In genomic region chr14:101577221-101577909, GRCh38 we compare ENCODE assay signal across 19 cellular contexts. TPM values are rescaled to one million over a fixed set of nuclear protein-coding genes. Genes with fewer than 3 reads are reported as not detected.
DNase-seq lines count a peak whose midpoint lies in the region; ATAC-seq, FAIRE-seq and TF ChIP-seq lines count a peak whose summit lies in the region.
"Had no signal": no experiment of that assay in that cellular context is flagged by ENCODE, and none has a peak within 500 bp of the region (broad histone marks: within the 10 kb centered on the region; RNA-seq: fewer than 3 reads in every experiment).

No MANE protein-coding gene starts in this region.

- CTCF ChIA-PET in IMR-90 (lab: Yijun Ruan, JAX), result no interaction called here
- CTCF ChIA-PET in Panc1 (lab: Charles Lee), result no interaction called here

- H2BK5ac ChIP-seq in IMR-90 (ENCODE audit: low read depth, low read length, poor library complexity, severe bottlenecking), result no peak overlapping the region

- no peak overlapping the region for H3K27ac Mint-ChIP-seq in CD14-positive monocyte
- H3K27ac Mint-ChIP-seq: CD4-positive, alpha-beta T cell had no signal

- H2BK120ac ChIP-seq in IMR-90 (ENCODE audit: low read depth, low read length), result no peak overlapping the region

- H3K27ac ChIP-seq in IMR-90 (ENCODE audit: insufficient read depth, low read length), result no peak overlapping the region
- H3K27ac ChIP-seq in Panc1 (ENCODE audit: low read length), result no peak overlapping the region
- H3K27ac ChIP-seq: GM23248 had no signal

- H3K4me3 Mint-ChIP-seq in CD14-positive monocyte, result no peak overlapping the region
- H3K4me3 Mint-ChIP-seq: CD4-positive, alpha-beta T cell had no signal

- intact Hi-C loops in IMR-90 (cut with micrococcal nuclease), result no loop called here
- intact Hi-C loops in Panc1 (cut with micrococcal nuclease; ENCODE audit: unreplicated experiment), result no loop called here
- intact Hi-C loops in mucosa of descending colon (cut with DNase I, micrococcal nuclease), result no loop called here
- intact Hi-C loops in CD14-positive monocyte (cut with micrococcal nuclease), result no loop called here

- H4K5ac ChIP-seq in IMR-90 (ENCODE audit: low read depth, low read length), result no peak overlapping the region

- TF ChIP-seq RAD21 in IMR-90 (IDR thresholded peaks at IDR 0.05; ENCODE audit: low read length), result no peak

- no peak for TF ChIP-seq POLR2A in IMR-90 (IDR thresholded peaks at IDR 0.05; ENCODE audit: low read depth, low read length)

- H3K27me3 ChIP-seq in IMR-90 (ENCODE audit: control insufficient read depth, insufficient read depth, low read length) (peaks cover 37% of the 10 kb centered on the region), Panc1 (ENCODE audit: control insufficient read depth, insufficient read depth, low read length) (no peaks in the 10 kb centered on the region)
- H3K27me3 ChIP-seq: BE2C had no signal

- ATAC-seq in IMR-90 (ENCODE audit: low read depth) (no peak), Panc1 (0 out of 2 replicates have a peak, but pooled peaks have one; percentile 26), mucosa of descending colon (no peak), HG03097 (IDR thresholded peaks at IDR 0.05; ENCODE audit: low FRiP score, unreplicated experiment) (no peak)
- ATAC-seq: HepG2 had no signal

- peak overlapping the region; percentile 35 for H2AK9ac ChIP-seq in IMR-90 (replicated peaks; ENCODE audit: low read depth, low read length, poor library complexity)

- H3K36me3 Mint-ChIP-seq in CD14-positive monocyte, result no peaks in the 10 kb centered on the region

- in situ Hi-C loops in IMR-90 (cut with MboI; ENCODE audit: low sequenced_read_pairs), result no loop called here
- in situ Hi-C loops in Panc1 (cut with HindIII; ENCODE audit: low pct_unique_long_range_greater_than_20kb, low sequenced_read_pairs), result no loop called here

- dilution Hi-C loops in IMR-90 (cut with HindIII; ENCODE audit: low sequenced_read_pairs, unreplicated experiment), result no loop called here

- no peaks in the 10 kb centered on the region for H3K9me1 ChIP-seq in IMR-90 (ENCODE audit: insufficient read depth, low read length)

- no peaks in the 10 kb centered on the region for H3K4me1 ChIP-seq in IMR-90 (ENCODE audit: control insufficient read depth, insufficient read depth, low read length)
- no peaks in the 10 kb centered on the region for H3K4me1 ChIP-seq in Panc1 (ENCODE audit: control insufficient read depth, insufficient read depth, low read length)
- H3K4me1 ChIP-seq in mucosa of descending colon (ENCODE audit: low read depth), result no peaks in the 10 kb centered on the region
- H3K4me1 ChIP-seq: BE2C, Caco-2, HAP-1 had no signal

- no peak overlapping the region for H2BK20ac ChIP-seq in IMR-90 (ENCODE audit: low read depth, low read length)

- H2AFZ ChIP-seq in IMR-90 (replicated peaks; ENCODE audit: low read length, poor library complexity), result no peak overlapping the region
- H2AFZ ChIP-seq: GM23248 had no signal

- no peak overlapping the region for H2BK15ac ChIP-seq in IMR-90 (ENCODE audit: low read depth, low read length)

- H3K36me3 ChIP-seq in IMR-90 (ENCODE audit: control insufficient read depth, insufficient read depth, low read length) (no peaks in the 10 kb centered on the region), Panc1 (ENCODE audit: control insufficient read depth, insufficient read depth, low read length) (no peaks in the 10 kb centered on the region), mucosa of descending colon (ENCODE audit: low read depth) (no peaks in the 10 kb centered on the region)
- H3K36me3 ChIP-seq: BE2C, HAP-1 had no signal

- no peak for TF ChIP-seq CTCF in IMR-90 (conservative IDR thresholded peaks at IDR 0.05; ENCODE audit: low read depth, low read length)
- TF ChIP-seq CTCF in Panc1 (IDR thresholded peaks at IDR 0.05), result no peak
- TF ChIP-seq CTCF in mucosa of descending colon (IDR thresholded peaks at IDR 0.05), result no peak
- TF ChIP-seq CTCF in CD14-positive monocyte (IDR thresholded peaks at IDR 0.05), result no peak

- H3K4me3 ChIP-seq in IMR-90 (ENCODE audit: insufficient read depth, low read depth, low read length) (no peak overlapping the region), Panc1 (ENCODE audit: low read depth in 2 of 2, low read length in 2 of 2) (no peak overlapping the region), mucosa of descending colon (no peak overlapping the region)
- H3K4me3 ChIP-seq: GM23248, HAP-1 had no signal

- BruUV-seq in IMR-90 (replicated peaks; lab: Mats Ljungman, UMichigan), result no TSS peak
- BruUV-seq in Panc1 (replicated peaks; lab: Mats Ljungman, UMichigan), result no TSS peak

- no peak overlapping the region for H3K9ac ChIP-seq in IMR-90 (ENCODE audit: low read depth, low read length)
- H3K9ac ChIP-seq: GM23248 had no signal

- H3K9me3 ChIP-seq in IMR-90 (ENCODE audit: control insufficient read depth, insufficient read depth, low read length), result no peaks in the 10 kb centered on the region
- no peaks in the 10 kb centered on the region for H3K9me3 ChIP-seq in Panc1 (ENCODE audit: control insufficient read depth, insufficient read depth, low read depth, low read length)
- H3K9me3 ChIP-seq in mucosa of descending colon, result no peaks in the 10 kb centered on the region
- H3K9me3 ChIP-seq: BE2C, Caco-2, HAP-1 had no signal

- H4K8ac ChIP-seq in IMR-90 (ENCODE audit: low read depth in 2 of 2, low read length in 2 of 2), result no peak overlapping the region

- no peak overlapping the region for H3K4ac ChIP-seq in IMR-90 (ENCODE audit: low read depth, low read length)

- no peaks in the 10 kb centered on the region for H3K9me3 Mint-ChIP-seq in CD14-positive monocyte
- H3K9me3 Mint-ChIP-seq: CD4-positive, alpha-beta T cell had no signal

- POLR2A ChIA-PET in IMR-90 (lab: Charles Lee; ENCODE audit: unreplicated experiment) (no interaction called here), Panc1 (lab: Charles Lee) (no interaction called here)

- no peak overlapping the region for H2AK5ac ChIP-seq in IMR-90 (ENCODE audit: low read depth, low read length)

- no peaks in the 10 kb centered on the region for H4K20me1 ChIP-seq in IMR-90 (ENCODE audit: insufficient read depth, low read length)

- no peaks in the 10 kb centered on the region for H3K79me1 ChIP-seq in IMR-90 (ENCODE audit: low read depth in 1 of 2, low read length in 2 of 2)

- no peak overlapping the region for H3K56ac ChIP-seq in IMR-90 (ENCODE audit: extremely low read depth, insufficient read depth, low read length)

- H3K4me1 Mint-ChIP-seq in CD14-positive monocyte, result no peaks in the 10 kb centered on the region

- H3K23ac ChIP-seq in IMR-90 (ENCODE audit: low read depth, low read length), result no peak overlapping the region

- no peak overlapping the region for H3K14ac ChIP-seq in IMR-90 (replicated peaks; ENCODE audit: low read depth, low read length)

- WGBS in IMR-90 (ENCODE audit: extremely low coverage in 2 of 2, insufficient read length in 1 of 2), 2 experiments, result 81% methylated on average over 5 of the region's 10 CpGs; no CpG with 5 or more reads in 1 of the 2 experiments

- peaks cover 2 to 13% (median 7%) of the 10 kb centered on the region in 3 donors for H3K27me3 Mint-ChIP-seq in CD14-positive monocyte (ENCODE audit: low read depth in 3 of 3)

- no peak for FAIRE-seq in GM19239 (lab: Jason Lieb, UNC)
- FAIRE-seq: A204.1, D721Med, G401.6, GM12891, HepG2 had no signal

- no peak overlapping the region for H3K4me2 ChIP-seq in IMR-90 (ENCODE audit: low read depth, low read length)

- H4K91ac ChIP-seq in IMR-90 (ENCODE audit: insufficient read depth, low read depth, low read length), result no peak overlapping the region

- H3K18ac ChIP-seq in IMR-90 (ENCODE audit: low read depth, low read length), result no peak overlapping the region

- DNase-seq in IMR-90 (no peak), Panc1 (ENCODE audit: low read depth, low spot score) (no peak), mucosa of descending colon (peak in 2 of 3 donors; percentile 6 to 31), CD14-positive monocyte (ENCODE audit: low spot score) (no peak), GM19239 (ENCODE audit: insufficient read length, low spot score) (no peak)
- DNase-seq: ACHN; BE2C; C1 segment of cervical spinal cord; Caco-2; CD4-positive, alpha-beta T cell; GM23248 had no signal

TF ChIP-seq in IMR-90, 13 proteins besides CTCF, POLR2A, EP300 and RAD21:
- TF ChIP-seq CEBPB (IDR thresholded peaks at IDR 0.05; ENCODE audit: low read depth, low read length), result no peak
- TF ChIP-seq RFX5 (IDR thresholded peaks at IDR 0.05; ENCODE audit: low read depth, low read length), result no peak
- TF ChIP-seq MAZ (IDR thresholded peaks at IDR 0.05; ENCODE audit: borderline replicate concordance, low read depth, low read length), result no peak
- TF ChIP-seq FOS (IDR thresholded peaks at IDR 0.05; ENCODE audit: low read depth, low read length), result no peak
- TF ChIP-seq NFE2L2 (IDR thresholded peaks at IDR 0.05; ENCODE audit: low read depth, low read length), result no peak
- TF ChIP-seq MAFK (IDR thresholded peaks at IDR 0.05; ENCODE audit: low read depth, low read length), result no peak
- no peak for TF ChIP-seq RCOR1 (IDR thresholded peaks at IDR 0.05; ENCODE audit: insufficient replicate concordance, low read length)
- no peak for TF ChIP-seq USF2 (IDR thresholded peaks at IDR 0.05; ENCODE audit: low read depth, low read length)

RNA-seq across cellular contexts. Expression of gene DIO3, which starts 16.1 kb away (rescaled TPM):
- not detected in 2 replicates for total RNA-seq in IMR-90 (2012; rRNA removed)
- polyA plus RNA-seq in IMR-90 (2012; rRNA removed), result not detected in 2 replicates
- polyA plus RNA-seq in IMR-90 (2012; cell fraction: cytosol; rRNA removed), result 0.03 TPM in 1 of 2 replicates, not detected in the other
- polyA plus RNA-seq in IMR-90 (2012; cell fraction: nucleus; rRNA removed; ENCODE audit: low replicate concordance), result not detected in 2 replicates
- 4.4 TPM for total RNA-seq in Panc1 (2021; ENCODE audit: unreplicated experiment)
- 19.2 TPM for polyA plus RNA-seq in Panc1 (2012; ENCODE audit: insufficient read length)
- 1 to 10 TPM; 1.8 to 2.5 (median 1.9) TPM for total RNA-seq in mucosa of descending colon
- polyA plus RNA-seq in CD14-positive monocyte, result not detected
- total RNA-seq: CD4-positive, alpha-beta T cell; GM23248; H4; HepG2 had no signal
- polyA plus RNA-seq: GM23248, HepG2 had no signal

Comparison
In these comparisons a context has a peak if more than half of its experiments do, and no peak if none do; other contexts are left out.
1. DNase-seq: peak in mucosa of descending colon (2 of 3); none in IMR-90 (single experiment), Panc1 (single experiment), CD14-positive monocyte (single experiment) and GM19239 (single experiment).